13 cellular contexts compared by ENCODE assay signal in genomic region chr1:229582715-229583114, GRCh38. TPM values are rescaled to one million over a fixed set of nuclear protein-coding genes. Genes with fewer than 3 reads are reported as not detected.
DNase-seq lines count a peak whose midpoint lies in the region; ATAC-seq and TF ChIP-seq lines count a peak whose summit lies in the region.
"Had no signal": no experiment of that assay in that cellular context is flagged by ENCODE, and none has a peak within 500 bp of the region (broad histone marks: within the 10 kb centered on the region; RNA-seq: fewer than 3 reads in every experiment).

No MANE protein-coding gene starts in this region.

- no peak overlapping the region for H3K9ac ChIP-seq in SK-N-MC (ENCODE audit: insufficient read length)
- H3K9ac ChIP-seq: BLaER1 had no signal

- 95 to 97% methylated on average over 4 of the region's 4 CpGs for WGBS in heart right ventricle, 2 donors
- WGBS in right cardiac atrium = 98% methylated on average over 4 of the region's 4 CpGs

- H3K9me3 ChIP-seq in heart right ventricle (no peaks in the 10 kb centered on the region), right cardiac atrium (ENCODE audit: control insufficient read depth, low read length) (no peaks in the 10 kb centered on the region), SK-N-MC (ENCODE audit: low read depth, low read length) (no peaks in the 10 kb centered on the region), neutrophil (no peaks in the 10 kb centered on the region), tibial artery (no peaks in the 10 kb centered on the region), SJCRH30 (replicated peaks) (no peaks in the 10 kb centered on the region)
- H3K9me3 ChIP-seq: BLaER1 had no signal

- no peaks in the 10 kb centered on the region for H3K27me3 ChIP-seq in heart right ventricle
- H3K27me3 ChIP-seq in right cardiac atrium (ENCODE audit: control insufficient read depth, insufficient read depth) = no peaks in the 10 kb centered on the region
- no peaks in the 10 kb centered on the region for H3K27me3 ChIP-seq in neutrophil
- H3K27me3 ChIP-seq in tibial artery = no peaks in the 10 kb centered on the region
- no peaks in the 10 kb centered on the region for H3K27me3 ChIP-seq in SJCRH30
- H3K27me3 ChIP-seq: BLaER1 had no signal

- DNase-seq in heart right ventricle (no peak), right cardiac atrium (no peak), SK-N-MC (ENCODE audit: low read depth, low spot score) (no peak), tibial artery (no peak), SJCRH30 (no peak), UCSD-AML1 (lab: John Stamatoyannopoulos, UW; ENCODE audit: unreplicated experiment) (no peak)
- DNase-seq: CD4-positive, alpha-beta memory T cell; GF-D8; HFFc6 had no signal

- TF ChIP-seq CTCF in heart right ventricle (IDR thresholded peaks at IDR 0.05) (no peak), neutrophil (IDR thresholded peaks at IDR 0.05) (no peak), tibial artery (IDR thresholded peaks at IDR 0.05) (no peak)

- intact Hi-C loops in heart right ventricle (cut with DNase I) = no loop called here
- intact Hi-C loops in right cardiac atrium (cut with DNase I) = no loop called here
- intact Hi-C loops in tibial artery (cut with DNase I; ENCODE audit: low total_unique reads) = no loop called here

- H3K36me3 ChIP-seq in heart right ventricle (no peaks in the 10 kb centered on the region), SK-N-MC (ENCODE audit: insufficient read depth, low read length) (no peaks in the 10 kb centered on the region), neutrophil (no peaks in the 10 kb centered on the region), tibial artery (no peaks in the 10 kb centered on the region), SJCRH30 (no peaks in the 10 kb centered on the region)

- H3K4me3 ChIP-seq in heart right ventricle (no peak overlapping the region), right cardiac atrium (ENCODE audit: low read length) (no peak overlapping the region), SK-N-MC (no peak overlapping the region), neutrophil (ENCODE audit: low read depth in 1 of 2, low read length in 1 of 2) (peak overlapping the region in 1 of 2 experiments; percentile 41), tibial artery (no peak overlapping the region), SJCRH30 (no peak overlapping the region)
- H3K4me3 ChIP-seq: BLaER1, GM23338 had no signal

- peaks cover 9 to 39% (median 28%) of the 10 kb centered on the region in 9 donors for H3K4me1 ChIP-seq in heart right ventricle
- peaks cover 4% of the 10 kb centered on the region for H3K4me1 ChIP-seq in right cardiac atrium (ENCODE audit: control insufficient read depth, insufficient read depth, low read length)
- H3K4me1 ChIP-seq in neutrophil (ENCODE audit: control insufficient read depth in 1 of 2, insufficient read depth in 1 of 2, low read depth in 1 of 2, low read length in 1 of 2) = peaks cover 23 to 29% of the 10 kb centered on the region in 2 experiments
- peaks cover 0 to 39% (median 22%) of the 10 kb centered on the region in 4 donors for H3K4me1 ChIP-seq in tibial artery
- no peaks in the 10 kb centered on the region; the same call in 1 of the 2 replicates for H3K4me1 ChIP-seq in SJCRH30

- H3K27ac ChIP-seq in heart right ventricle (peak overlapping the region in 8 of 10 donors; percentile 7 to 63 (median 36)), right cardiac atrium (ENCODE audit: low read length) (no peak overlapping the region), SK-N-MC (peak overlapping the region; percentile 32; the same call in 1 of the 2 replicates), neutrophil (peak overlapping the region; percentile 63), tibial artery (peak overlapping the region; percentile 71), SJCRH30 (no peak overlapping the region)
- H3K27ac ChIP-seq: 22Rv1, BLaER1 had no signal

- no peak for ATAC-seq in heart right ventricle
- no peak for ATAC-seq in right cardiac atrium

RNA-seq across cellular contexts. Expression of gene ABCB10, which starts 24.2 kb away (rescaled TPM):
- total RNA-seq in heart right ventricle = 10 to 100 TPM in 8 of 10 donors, 1 to 10 TPM in 2; 8.9 to 13.5 (median 11.9) TPM
- 10 to 100 TPM in 1 of 2 donors, 1 to 10 TPM in 1; 4.2 to 11.1 TPM for polyA plus RNA-seq in heart right ventricle
- 10 to 100 TPM in 3 of 4 donors, 1 to 10 TPM in 1; 9.7 to 15.5 (median 11.5) TPM for total RNA-seq in right cardiac atrium
- polyA plus RNA-seq in right cardiac atrium = 5.4 TPM
- total RNA-seq in SJCRH30 (2014; rRNA removed; shearing (Covaris generic)) = 14.9 and 18.3 TPM in 2 replicates

RNA-seq across cellular contexts. Expression of gene TAF5L, which starts 43.2 kb away (rescaled TPM):
- total RNA-seq in heart right ventricle = 10 to 100 TPM in 9 of 10 donors, 1 to 10 TPM in 1; 9.7 to 13.7 (median 11.2) TPM
- polyA plus RNA-seq in heart right ventricle = 1 to 10 TPM; 6.0 to 8.6 TPM
- 10 to 100 TPM; 10.6 to 19.2 (median 12.1) TPM for total RNA-seq in right cardiac atrium
- polyA plus RNA-seq in right cardiac atrium = 6.9 TPM
- 26.7 and 28.7 TPM in 2 replicates for total RNA-seq in SJCRH30 (2014; rRNA removed; shearing (Covaris generic))

RNA-seq across cellular contexts. Expression of gene URB2, which starts 43.3 kb away (rescaled TPM):
- total RNA-seq in heart right ventricle (1 to 10 TPM; 2.9 to 5.6 (median 4.4) TPM), right cardiac atrium (1 to 10 TPM; 3.5 to 7.5 (median 4.2) TPM)
- polyA plus RNA-seq in heart right ventricle (1 to 10 TPM; 1.6 to 2.1 TPM), right cardiac atrium (1.9 TPM)
- total RNA-seq in SJCRH30 (2014; rRNA removed; shearing (Covaris generic)) = 33.3 and 34.4 TPM in 2 replicates

Comparison
In these comparisons a context has a peak if more than half of its experiments do, and no peak if none do; other contexts are left out.
1. H3K27ac ChIP-seq: peak in heart right ventricle (8 of 10), SK-N-MC (single experiment), neutrophil (single experiment) and tibial artery (2 of 2); none in right cardiac atrium (single experiment) and SJCRH30 (single experiment).